ENCODE assay signal across 8 cellular contexts in the genomic region with DNA sequence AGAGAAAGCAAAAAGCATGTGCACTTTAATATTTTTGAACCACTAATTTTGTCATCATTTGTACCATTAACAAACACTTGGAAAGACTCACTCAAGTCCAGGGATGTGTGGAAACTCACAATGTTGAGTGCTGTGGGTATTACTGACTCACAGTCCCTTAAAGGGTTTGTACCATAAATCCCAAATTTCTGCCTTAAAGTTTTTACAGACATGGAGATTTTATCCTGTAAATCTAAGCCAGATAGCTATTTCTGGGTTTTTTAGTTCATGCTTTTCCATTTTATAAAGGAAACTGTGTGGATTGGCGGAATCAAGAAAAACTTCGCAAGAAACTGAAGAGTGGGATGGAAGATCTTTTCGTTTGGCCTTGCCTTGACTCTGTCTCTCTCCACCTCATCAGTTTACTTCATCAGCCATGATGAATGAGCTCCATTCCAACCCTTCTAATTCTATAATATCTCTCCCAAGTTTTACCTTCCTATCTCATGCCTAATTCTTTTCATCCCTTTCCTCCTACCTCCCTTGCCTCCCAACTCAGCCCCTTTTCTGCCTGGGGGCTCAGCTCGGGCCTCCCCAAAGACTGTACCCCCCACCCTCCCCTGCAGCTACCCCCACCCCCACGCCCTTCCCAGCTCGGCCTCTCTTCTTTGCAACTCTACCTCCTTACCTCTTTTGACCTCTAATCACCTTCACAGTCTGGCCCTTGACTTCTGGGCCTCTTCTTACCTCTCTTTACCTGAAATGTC.
DNase-seq lines count a peak whose midpoint lies in the region; ATAC-seq and TF ChIP-seq lines count a peak whose summit lies in the region.

No MANE protein-coding gene starts in this region.

- CTCF ChIA-PET in HCT116 (lab: Charles Lee) = interaction anchor here (0.6 to 1.7 kb wide), 3 partner anchors 79 to 211 kb away, joined by 3 to 5 read pairs (median 3); no protein-coding TSS in a partner anchor

- peak overlapping the region; percentile 93 for H3K9ac ChIP-seq in HCT116 (ENCODE audit: low read length)

- RAD21 ChIA-PET in HCT116 (lab: Charles Lee; ENCODE audit: low non-redundant PET in 1 of 2, low total read pairs in 2 of 2, uncharacterized antibody in 2 of 2, unreplicated experiment in 2 of 2) = interaction anchor here (0.6 to 1.3 kb wide), 2 partner anchors 212 to 217 kb away, joined by 3 to 4 read pairs; no protein-coding TSS in a partner anchor

- H3K9me2 ChIP-seq in HCT116 (ENCODE audit: insufficient read depth) = no peaks in the 10 kb centered on the region

- TF ChIP-seq RAD21 in HCT116 (IDR thresholded peaks at IDR 0.05; ENCODE audit: low read depth) = no peak

- H3K4me1 ChIP-seq in HCT116 (ENCODE audit: control insufficient read depth in 1 of 2, insufficient read depth in 2 of 2, low read length in 2 of 2) (peaks cover 26 to 47% of the 10 kb centered on the region in 2 experiments), thyroid gland (peaks cover 20 to 22% of the 10 kb centered on the region in 2 donors)

- H3K79me2 ChIP-seq in HCT116 (ENCODE audit: insufficient read depth, low read length) = peaks cover 43% of the 10 kb centered on the region

- no peak for TF ChIP-seq CTCF in 22Rv1 (IDR thresholded peaks at IDR 0.05)
- TF ChIP-seq CTCF in HCT116 (IDR thresholded peaks at IDR 0.05 in 2 of 3, conservative IDR thresholded peaks at IDR 0.05 in 1 of 3; ENCODE audit: borderline replicate concordance in 1 of 3, insufficient read depth in 1 of 3, low read depth in 2 of 3, low read length in 2 of 3) = no peak
- no peak for TF ChIP-seq CTCF in thyroid gland (IDR thresholded peaks at IDR 0.05)

- no peaks in the 10 kb centered on the region for H3K27me3 ChIP-seq in HCT116 (ENCODE audit: insufficient read depth, low read length)
- no peaks in the 10 kb centered on the region for H3K27me3 ChIP-seq in thyroid gland

- POLR2A ChIA-PET in HCT116 (lab: Charles Lee) = interaction anchor here (0.9 to 2.1 kb wide), 3 partner anchors 56 to 218 kb away, joined by 4 to 9 read pairs (median 4); no protein-coding TSS in a partner anchor

- peak overlapping the region; percentile 97 for H3K4me2 ChIP-seq in HCT116 (ENCODE audit: low read length)

- intact Hi-C loops in HCT116 (cut with micrococcal nuclease) = loop anchor here (2.0 to 5.0 kb wide), 2 partner anchors 56 to 212 kb away; no protein-coding TSS in a partner anchor
- intact Hi-C loops in thyroid gland (cut with DNase I) = loop anchor here (10.0 kb wide), 1 partner anchor 216 kb away; a partner anchor contains a TSS

- H3K4me3 ChIP-seq in HCT116 (replicated peaks in 1 of 2; ENCODE audit: low read depth in 1 of 2, low read length in 2 of 2) = peak overlapping the region; percentile 80 to 88
- H3K4me3 ChIP-seq in thyroid gland (replicated peaks in 1 of 3) = peak overlapping the region; percentile 93 to 99 (median 98)

- peak; percentile 30 for TF ChIP-seq POLR2A in HCT116 (IDR thresholded peaks at IDR 0.05; ENCODE audit: borderline replicate concordance, extremely low read depth, insufficient read depth, insufficient read length)
- no peak for TF ChIP-seq POLR2A in thyroid gland (IDR thresholded peaks at IDR 0.05)

- H3K27ac ChIP-seq in 22Rv1 (peak overlapping the region; percentile 85), HCT116 (ENCODE audit: low read depth, low read length) (peak overlapping the region; percentile 87), angular gyrus (ENCODE audit: low read depth, low read length) (peak overlapping the region; percentile 99), thyroid gland (peak overlapping the region; percentile 99 to 100 (median 100))

- 0 out of 2 replicates have a peak, but pooled peaks have one; percentile 0 for ATAC-seq in HCT116
- no peak for ATAC-seq in GM21529 (IDR thresholded peaks at IDR 0.05; ENCODE audit: unreplicated experiment)
- ATAC-seq in HG02798 (IDR thresholded peaks at IDR 0.05; ENCODE audit: poor library complexity, unreplicated experiment) = no peak

- WGBS in thyroid gland, 2 donors = 74 to 75% methylated on average over 6 of the region's 6 CpGs

- no peaks in the 10 kb centered on the region for H3K36me3 ChIP-seq in HCT116 (ENCODE audit: control insufficient read depth in 1 of 2, insufficient read depth in 2 of 2, low read length in 2 of 2)
- H3K36me3 ChIP-seq in thyroid gland = no peaks in the 10 kb centered on the region

- H3K9me3 ChIP-seq in HCT116 (ENCODE audit: control insufficient read depth in 1 of 2, insufficient read depth in 1 of 2, low read depth in 1 of 2, low read length in 2 of 2) (no peaks in the 10 kb centered on the region), thyroid gland (no peaks in the 10 kb centered on the region)

- BruUV-seq in HCT116 (replicated peaks; lab: Mats Ljungman, UMichigan) = no TSS peak

- DNase-seq in HCT116 (ENCODE audit: low read depth, low spot score) (no peak), kidney tubule cell (ENCODE audit: low spot score) (peak; percentile 20), thyroid gland (no peak), NCI-H1105 (lab: John Stamatoyannopoulos, UW) (no peak)

- no peaks in the 10 kb centered on the region for H4K20me1 ChIP-seq in HCT116 (ENCODE audit: insufficient read depth)

- H2AFZ ChIP-seq in HCT116 (ENCODE audit: low read depth, low read length, poor library complexity, severe bottlenecking) = no peak overlapping the region

TF ChIP-seq in HCT116, 20 proteins besides CTCF, POLR2A, EP300 and RAD21 (continues in another document):
- TF ChIP-seq SRF (IDR thresholded peaks at IDR 0.05; ENCODE audit: low read depth) = no peak
- TF ChIP-seq SIN3A (IDR thresholded peaks at IDR 0.05; ENCODE audit: low read depth) = no peak
- TF ChIP-seq JUND (IDR thresholded peaks at IDR 0.05) = no peak
- TF ChIP-seq, protein P1, sequence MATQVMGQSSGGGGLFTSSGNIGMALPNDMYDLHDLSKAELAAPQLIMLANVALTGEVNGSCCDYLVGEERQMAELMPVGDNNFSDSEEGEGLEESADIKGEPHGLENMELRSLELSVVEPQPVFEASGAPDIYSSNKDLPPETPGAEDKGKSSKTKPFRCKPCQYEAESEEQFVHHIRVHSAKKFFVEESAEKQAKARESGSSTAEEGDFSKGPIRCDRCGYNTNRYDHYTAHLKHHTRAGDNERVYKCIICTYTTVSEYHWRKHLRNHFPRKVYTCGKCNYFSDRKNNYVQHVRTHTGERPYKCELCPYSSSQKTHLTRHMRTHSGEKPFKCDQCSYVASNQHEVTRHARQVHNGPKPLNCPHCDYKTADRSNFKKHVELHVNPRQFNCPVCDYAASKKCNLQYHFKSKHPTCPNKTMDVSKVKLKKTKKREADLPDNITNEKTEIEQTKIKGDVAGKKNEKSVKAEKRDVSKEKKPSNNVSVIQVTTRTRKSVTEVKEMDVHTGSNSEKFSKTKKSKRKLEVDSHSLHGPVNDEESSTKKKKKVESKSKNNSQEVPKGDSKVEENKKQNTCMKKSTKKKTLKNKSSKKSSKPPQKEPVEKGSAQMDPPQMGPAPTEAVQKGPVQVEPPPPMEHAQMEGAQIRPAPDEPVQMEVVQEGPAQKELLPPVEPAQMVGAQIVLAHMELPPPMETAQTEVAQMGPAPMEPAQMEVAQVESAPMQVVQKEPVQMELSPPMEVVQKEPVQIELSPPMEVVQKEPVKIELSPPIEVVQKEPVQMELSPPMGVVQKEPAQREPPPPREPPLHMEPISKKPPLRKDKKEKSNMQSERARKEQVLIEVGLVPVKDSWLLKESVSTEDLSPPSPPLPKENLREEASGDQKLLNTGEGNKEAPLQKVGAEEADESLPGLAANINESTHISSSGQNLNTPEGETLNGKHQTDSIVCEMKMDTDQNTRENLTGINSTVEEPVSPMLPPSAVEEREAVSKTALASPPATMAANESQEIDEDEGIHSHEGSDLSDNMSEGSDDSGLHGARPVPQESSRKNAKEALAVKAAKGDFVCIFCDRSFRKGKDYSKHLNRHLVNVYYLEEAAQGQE (IDR thresholded peaks at IDR 0.05; ENCODE audit: low read depth) = no peak
- TF ChIP-seq YY1 (IDR thresholded peaks at IDR 0.05; ENCODE audit: extremely low read depth, insufficient replicate concordance, low read depth, low read length) = no peak
- TF ChIP-seq CEBPB (IDR thresholded peaks at IDR 0.05; ENCODE audit: low read depth) = no peak
- no peak for TF ChIP-seq FOSL1 (IDR thresholded peaks at IDR 0.05; ENCODE audit: low read depth)
- TF ChIP-seq EZH2 (IDR thresholded peaks at IDR 0.05) = no peak
- TF ChIP-seq CBX3 (IDR thresholded peaks at IDR 0.05; ENCODE audit: low read depth) = no peak
- TF ChIP-seq POLR2AphosphoS5 (IDR thresholded peaks at IDR 0.05; ENCODE audit: low read depth, low read length) = no peak
- TF ChIP-seq EZH2phosphoT487 (IDR thresholded peaks at IDR 0.05; ENCODE audit: borderline replicate concordance) = no peak
- no peak for TF ChIP-seq ZNF274 (IDR thresholded peaks at IDR 0.05; ENCODE audit: low read depth, low read length)
- TF ChIP-seq, protein P2, sequence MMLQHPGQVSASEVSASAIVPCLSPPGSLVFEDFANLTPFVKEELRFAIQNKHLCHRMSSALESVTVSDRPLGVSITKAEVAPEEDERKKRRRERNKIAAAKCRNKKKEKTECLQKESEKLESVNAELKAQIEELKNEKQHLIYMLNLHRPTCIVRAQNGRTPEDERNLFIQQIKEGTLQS (IDR thresholded peaks at IDR 0.05) = no peak
- TF ChIP-seq, protein P3, sequence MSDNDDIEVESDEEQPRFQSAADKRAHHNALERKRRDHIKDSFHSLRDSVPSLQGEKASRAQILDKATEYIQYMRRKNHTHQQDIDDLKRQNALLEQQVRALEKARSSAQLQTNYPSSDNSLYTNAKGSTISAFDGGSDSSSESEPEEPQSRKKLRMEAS (IDR thresholded peaks at IDR 0.05) = no peak
- TF ChIP-seq ELF1 (IDR thresholded peaks at IDR 0.05; ENCODE audit: borderline replicate concordance, low read depth) = no peak
- no peak for TF ChIP-seq ZFX (IDR thresholded peaks at IDR 0.05)
- no peak for TF ChIP-seq TCF7L2 (IDR thresholded peaks at IDR 0.05; ENCODE audit: borderline replicate concordance, extremely low read depth, insufficient read depth, insufficient read length)
- TF ChIP-seq SP1 (IDR thresholded peaks at IDR 0.05; ENCODE audit: low read depth) = no peak
